In genomic region chr16:55146939-55147338, GRCh38 we compare ENCODE assay signal across 17 cellular contexts.
"Had no signal": no experiment of that assay in that cellular context is flagged by ENCODE, and none has a peak within 500 bp of the region (broad histone marks: within the 10 kb centered on the region; RNA-seq: fewer than 3 reads in every experiment).

No MANE protein-coding gene starts in this region.

- H3K27ac ChIP-seq: esophagus squamous epithelium, foreskin keratinocyte, testis, upper lobe of left lung had no signal

- H3K36me3 ChIP-seq: esophagus squamous epithelium, upper lobe of left lung had no signal

- ATAC-seq: activated naive CD8-positive, alpha-beta T cell treated with anti-CD3 and anti-CD28 coated beads, Interleukin-2, amount 50 U/mL, for 24 hours; activated T-helper 17 cell treated with anti-CD3 and anti-CD28 coated beads, Interleukin-2, amount 50 U/mL, for 72 hours; foreskin keratinocyte; left ventricle myocardium superior; natural killer cell had no signal

- H3K27me3 ChIP-seq: foreskin keratinocyte, testis, upper lobe of left lung had no signal

- H3K4me3 ChIP-seq: esophagus squamous epithelium, testis, upper lobe of left lung had no signal

- H3K9me3 ChIP-seq: esophagus squamous epithelium, testis, upper lobe of left lung had no signal

- DNase-seq: activated CD4-positive, alpha-beta T cell treated with anti-CD3 and anti-CD28 coated beads, Interleukin-2, amount 50 U/mL, for 1 hour; activated naive CD4-positive, alpha-beta T cell treated with Interleukin-2 at 50 U/mL for 16 hours; activated naive CD8-positive, alpha-beta T cell treated with anti-CD3 and anti-CD28 coated beads, Interleukin-2, amount 50 U/mL, for 24 hours; aorta; cortex of kidney; effector CD4-positive, alpha-beta T cell; esophagus squamous epithelium; foreskin keratinocyte; glutamatergic neuron; kidney glomerular epithelial cell; left ventricle myocardium superior; natural killer cell; posterior cingulate gyrus; small intestine; testis; upper lobe of left lung had no signal

- H3K4me1 ChIP-seq: esophagus squamous epithelium, foreskin keratinocyte, testis had no signal
